ENCODE assay signal across 19 cellular contexts in genomic region chr5:172846677-172847076, GRCh38. TPM values are rescaled to one million over a fixed set of nuclear protein-coding genes. Genes with fewer than 3 reads are reported as not detected.
A peak's percentile ranks its signal among the peaks of the same experiment; 100 is the strongest.
DNase-seq lines count a peak whose midpoint lies in the region; ATAC-seq and TF ChIP-seq lines count a peak whose summit lies in the region.
"Had no signal": no experiment of that assay in that cellular context is flagged by ENCODE, and none has a peak within 500 bp of the region (broad histone marks: within the 10 kb centered on the region; RNA-seq: fewer than 3 reads in every experiment).

No MANE protein-coding gene starts in this region.

- H3K4me1 Mint-ChIP-seq in activated T-cell treated with anti-CD3 and anti-CD28 coated beads, Interleukin-2, amount 50 U/mL, for 4 hours (ENCODE audit: low read depth), result peaks cover 42% of the 10 kb centered on the region
- peaks cover 20 to 47% (median 30%) of the 10 kb centered on the region in 4 donors for H3K4me1 Mint-ChIP-seq in CD4-positive, alpha-beta memory T cell

- H3K27ac Mint-ChIP-seq in CD4-positive, alpha-beta memory T cell, result peak overlapping the region in 2 of 7 donors; percentile 18 to 38
- H3K27ac Mint-ChIP-seq: T-cell had no signal

- no peak overlapping the region for H2AFZ ChIP-seq in Loucy (ENCODE audit: low read length)
- H2AFZ ChIP-seq in smooth muscle cell (ENCODE audit: low read depth), result no peak overlapping the region

- H3F3A ChIP-seq in Loucy (ENCODE audit: low read depth), result no peaks in the 10 kb centered on the region
- H3F3A ChIP-seq in smooth muscle cell (ENCODE audit: low read depth), result no peaks in the 10 kb centered on the region

- POLR2A ChIA-PET in A673 (lab: Charles Lee; ENCODE audit: low non-redundant PET), result no interaction called here
- POLR2A ChIA-PET in CD4-positive, alpha-beta memory T cell (lab: Charles Lee; ENCODE audit: partially characterized antibody), result no interaction called here

- peaks cover 100% of the 10 kb centered on the region for H3K79me2 ChIP-seq in Loucy (ENCODE audit: insufficient read depth, low read length)
- H3K79me2 ChIP-seq in smooth muscle cell (ENCODE audit: low read depth), result peaks cover 94% of the 10 kb centered on the region

- peak overlapping the region; percentile 22 for H3K9ac ChIP-seq in Loucy (ENCODE audit: low read depth, low read length, poor library complexity, severe bottlenecking)
- H3K9ac ChIP-seq in smooth muscle cell (ENCODE audit: low read depth), result no peak overlapping the region

- intact Hi-C loops in A673 (cut with micrococcal nuclease; ENCODE audit: unreplicated experiment), result no loop called here
- intact Hi-C loops in esophagus squamous epithelium (cut with DNase I), result no loop called here
- intact Hi-C loops in gastrocnemius medialis (cut with DNase I; ENCODE audit: low total_unique reads), result no loop called here
- intact Hi-C loops in CD4-positive, alpha-beta memory T cell (cut with micrococcal nuclease), result no loop called here

- H3K4me2 ChIP-seq in Loucy (ENCODE audit: low read depth, low read length, poor library complexity, severe bottlenecking), result peak overlapping the region; percentile 81
- H3K4me2 ChIP-seq in smooth muscle cell, result no peak overlapping the region

- BruUV-seq in A673 (replicated peaks; lab: Mats Ljungman, UMichigan), result no TSS peak

- peaks cover 4% of the 10 kb centered on the region for H3K36me3 Mint-ChIP-seq in activated T-cell treated with anti-CD3 and anti-CD28 coated beads, Interleukin-2, amount 50 U/mL, for 4 hours (ENCODE audit: insufficient read depth)
- peaks cover 12 to 13% of the 10 kb centered on the region in 2 donors for H3K36me3 Mint-ChIP-seq in CD4-positive, alpha-beta memory T cell

- TF ChIP-seq CTCF in A673 (conservative IDR thresholded peaks at IDR 0.05; ENCODE audit: low read depth, low read length) (no peak), Loucy (conservative IDR thresholded peaks at IDR 0.05; ENCODE audit: low read length) (no peak), esophagus squamous epithelium (IDR thresholded peaks at IDR 0.05) (no peak), gastrocnemius medialis (IDR thresholded peaks at IDR 0.05 in 4 of 5, conservative IDR thresholded peaks at IDR 0.05 in 1 of 5) (no peak), smooth muscle cell (IDR thresholded peaks at IDR 0.05; ENCODE audit: borderline replicate concordance, insufficient read depth, poor library complexity, severe bottlenecking) (no peak)

- CTCF ChIA-PET in A673 (lab: Charles Lee), result no interaction called here
- CTCF ChIA-PET in CD4-positive, alpha-beta memory T cell (lab: Charles Lee; ENCODE audit: partially characterized antibody), result interaction anchor here (1.0 kb wide), 1 partner anchor 74 kb away, joined by 3 read pairs; no protein-coding TSS in a partner anchor

- no peaks in the 10 kb centered on the region for H3K36me3 ChIP-seq in A673 (ENCODE audit: insufficient read depth, low read length, poor library complexity, severe bottlenecking)
- peaks cover 7% of the 10 kb centered on the region; the same call in 1 of the 2 replicates for H3K36me3 ChIP-seq in Loucy (ENCODE audit: insufficient read depth, low read length)
- peaks cover 0 to 24% (median 0%) of the 10 kb centered on the region in 3 donors for H3K36me3 ChIP-seq in esophagus squamous epithelium
- H3K36me3 ChIP-seq in gastrocnemius medialis, result no peaks in the 10 kb centered on the region
- H3K36me3 ChIP-seq in CD4-positive, alpha-beta memory T cell (ENCODE audit: insufficient read depth, low read length), result no peaks in the 10 kb centered on the region
- no peaks in the 10 kb centered on the region for H3K36me3 ChIP-seq in smooth muscle cell (ENCODE audit: low read depth)
- H3K36me3 ChIP-seq: pancreas had no signal

- peaks cover 55% of the 10 kb centered on the region for H4K20me1 ChIP-seq in Loucy (ENCODE audit: insufficient read depth, low read length, poor library complexity, severe bottlenecking)
- peaks cover 90% of the 10 kb centered on the region for H4K20me1 ChIP-seq in smooth muscle cell (ENCODE audit: low read depth)

- H3K9me3 Mint-ChIP-seq in activated T-cell treated with anti-CD3 and anti-CD28 coated beads, Interleukin-2, amount 50 U/mL, for 4 hours, result no peaks in the 10 kb centered on the region
- no peaks in the 10 kb centered on the region for H3K9me3 Mint-ChIP-seq in CD4-positive, alpha-beta memory T cell
- H3K9me3 Mint-ChIP-seq: T-cell had no signal

- no peak overlapping the region for H3K4me3 ChIP-seq in A673 (ENCODE audit: low read depth, low read length, poor library complexity, severe bottlenecking)
- no peak overlapping the region for H3K4me3 ChIP-seq in Loucy (ENCODE audit: low read length, poor library complexity, severe bottlenecking)
- H3K4me3 ChIP-seq in esophagus squamous epithelium, result no peak overlapping the region
- H3K4me3 ChIP-seq in gastrocnemius medialis, result no peak overlapping the region
- no peak overlapping the region for H3K4me3 ChIP-seq in CD4-positive, alpha-beta memory T cell (ENCODE audit: low read length in 2 of 2)
- H3K4me3 ChIP-seq in smooth muscle cell, result no peak overlapping the region
- H3K4me3 ChIP-seq: lung, pancreas had no signal

- peaks cover 4% of the 10 kb centered on the region for H3K4me1 ChIP-seq in A673 (ENCODE audit: insufficient read depth, low read length, poor library complexity, severe bottlenecking)
- peaks cover 58% of the 10 kb centered on the region for H3K4me1 ChIP-seq in Loucy (ENCODE audit: insufficient read depth, low read length, poor library complexity, severe bottlenecking)
- H3K4me1 ChIP-seq in esophagus squamous epithelium, result peaks cover 20 to 74% (median 34%) of the 10 kb centered on the region in 3 donors
- H3K4me1 ChIP-seq in gastrocnemius medialis, result peaks cover 31 to 66% of the 10 kb centered on the region in 2 donors
- no peaks in the 10 kb centered on the region for H3K4me1 ChIP-seq in CD4-positive, alpha-beta memory T cell (ENCODE audit: insufficient read depth, low read length)
- no peaks in the 10 kb centered on the region for H3K4me1 ChIP-seq in smooth muscle cell (ENCODE audit: low read depth)
- H3K4me1 ChIP-seq: pancreas had no signal

- H3K27ac ChIP-seq in A673 (ENCODE audit: low read depth, low read length, poor library complexity, severe bottlenecking) (no peak overlapping the region), esophagus squamous epithelium (peak overlapping the region in 3 of 4 donors; percentile 48 to 91 (median 79)), gastrocnemius medialis (peak overlapping the region; percentile 61 to 76 (median 69)), smooth muscle cell (ENCODE audit: low read depth) (no peak overlapping the region)
- H3K27ac ChIP-seq in CD4-positive, alpha-beta memory T cell (ENCODE audit: low read depth, low read length), result no peak overlapping the region
- H3K27ac ChIP-seq: pancreas had no signal

- no peaks in the 10 kb centered on the region for H3K9me3 ChIP-seq in A673 (ENCODE audit: low read depth, low read length, poor library complexity, severe bottlenecking)
- H3K9me3 ChIP-seq in Loucy (ENCODE audit: insufficient read depth, low read depth, low read length), result no peaks in the 10 kb centered on the region
- no peaks in the 10 kb centered on the region for H3K9me3 ChIP-seq in esophagus squamous epithelium
- no peaks in the 10 kb centered on the region for H3K9me3 ChIP-seq in gastrocnemius medialis
- H3K9me3 ChIP-seq in CD4-positive, alpha-beta memory T cell (ENCODE audit: control insufficient read depth in 1 of 2, low read length in 2 of 2), result no peaks in the 10 kb centered on the region
- no peaks in the 10 kb centered on the region for H3K9me3 ChIP-seq in smooth muscle cell (replicated peaks; ENCODE audit: low read depth)
- H3K9me3 ChIP-seq: pancreas had no signal

- no peak for TF ChIP-seq POLR2A in esophagus squamous epithelium (IDR thresholded peaks at IDR 0.05)
- TF ChIP-seq POLR2A in gastrocnemius medialis (IDR thresholded peaks at IDR 0.05), result no peak

- no peaks in the 10 kb centered on the region for H3K27me3 Mint-ChIP-seq in activated T-cell treated with anti-CD3 and anti-CD28 coated beads, Interleukin-2, amount 50 U/mL, for 4 hours (ENCODE audit: low read depth)
- no peaks in the 10 kb centered on the region for H3K27me3 Mint-ChIP-seq in CD4-positive, alpha-beta memory T cell
- H3K27me3 Mint-ChIP-seq: T-cell had no signal

- no peaks in the 10 kb centered on the region for H3K9me2 ChIP-seq in Loucy (replicated peaks; ENCODE audit: low read depth, low read length)

- in situ Hi-C loops in gastrocnemius medialis (cut with MboI; ENCODE audit: low sequenced_read_pairs in 4 of 4), result no loop called here

- peak; percentile 26 to 37 for ATAC-seq in gastrocnemius medialis
- no peak for ATAC-seq in activated T-cell treated with anti-CD3 and anti-CD28 coated beads, Interleukin-2, amount 50 U/mL, for 4 hours
- ATAC-seq: T-cell had no signal

- DNase-seq in A673 (ENCODE audit: low spot score) (peak; percentile 45), esophagus squamous epithelium (lab: John Stamatoyannopoulos, UW) (no peak), gastrocnemius medialis (no peak), smooth muscle cell (lab: John Stamatoyannopoulos, UW; ENCODE audit: unreplicated experiment) (no peak), DMS79 treated with DMSO at 0.1 percent for 48 hours (lab: John Stamatoyannopoulos, UW) (no peak)
- DNase-seq in activated T-cell treated with anti-CD3 and anti-CD28 coated beads, Interleukin-2, amount 50 U/mL, for 4 hours, result no peak
- DNase-seq in CD4-positive, alpha-beta memory T cell, result no peak
- DNase-seq: activated CD4-positive, alpha-beta T cell treated with anti-CD3 and anti-CD28 coated beads, Interleukin-2, amount 50 U/mL, for 1 hour; activated CD8-positive, alpha-beta memory T cell treated with anti-CD3 and anti-CD28 coated beads, Interleukin-2, amount 50 U/mL, for 48 hours; activated gamma-delta T cell; amygdala; GOT3; head of caudate nucleus; NCI-H1436; pancreas; SIG-M5; T-cell had no signal

- 43 to 57% methylated on average over 4 of the region's 4 CpGs for WGBS in esophagus squamous epithelium, 2 donors
- WGBS in smooth muscle cell (ENCODE audit: low lambda C conversion rate), result 73% methylated on average over 4 of the region's 4 CpGs

- H3K4me3 Mint-ChIP-seq in activated T-cell treated with anti-CD3 and anti-CD28 coated beads, Interleukin-2, amount 50 U/mL, for 4 hours, result no peak overlapping the region
- H3K4me3 Mint-ChIP-seq in CD4-positive, alpha-beta memory T cell, result no peak overlapping the region
- H3K4me3 Mint-ChIP-seq: T-cell had no signal

- H3K27me3 ChIP-seq in A673 (replicated peaks; ENCODE audit: insufficient read depth, low read depth, low read length, poor library complexity), result no peaks in the 10 kb centered on the region
- no peaks in the 10 kb centered on the region for H3K27me3 ChIP-seq in Loucy (ENCODE audit: insufficient read depth, low read length, poor library complexity, severe bottlenecking)
- H3K27me3 ChIP-seq in esophagus squamous epithelium, result no peaks in the 10 kb centered on the region
- H3K27me3 ChIP-seq in gastrocnemius medialis, result no peaks in the 10 kb centered on the region
- H3K27me3 ChIP-seq in CD4-positive, alpha-beta memory T cell (ENCODE audit: insufficient read depth, low read length), result no peaks in the 10 kb centered on the region
- H3K27me3 ChIP-seq in smooth muscle cell (ENCODE audit: low read depth), result no peaks in the 10 kb centered on the region
- H3K27me3 ChIP-seq: pancreas had no signal

RNA-seq across cellular contexts. Expression of gene ERGIC1, which starts 12.6 kb away (rescaled TPM):
- total RNA-seq in A673 (2021) (44.2 and 48.7 TPM in 2 replicates), esophagus squamous epithelium (10 to 100 TPM; 50.9 to 83.0 (median 65.5) TPM), gastrocnemius medialis (100 to 1,000 TPM in 1 of 4 donors, 10 to 100 TPM in 3; 54.4 to 108 (median 88.0) TPM), smooth muscle cell (135 and 140 TPM in 2 replicates)
- 10 to 100 TPM; 28.7 to 36.3 (median 32.1) TPM for total RNA-seq in activated T-cell treated with anti-CD3 and anti-CD28 coated beads, Interleukin-2, amount 50 U/mL, for 4 hours
- total RNA-seq in CD4-positive, alpha-beta memory T cell, result 10 to 100 TPM; 45.8 to 51.0 TPM
- polyA plus RNA-seq in CD4-positive, alpha-beta memory T cell, result 10 to 100 TPM; 10.6 to 18.8 TPM
- 33.2 and 38.2 TPM in 2 replicates for polyA plus RNA-seq in smooth muscle cell

Comparison
In these comparisons a context has a peak if more than half of its experiments do, and no peak if none do; other contexts are left out.
1. H3K27ac ChIP-seq: peak in esophagus squamous epithelium (3 of 4) and gastrocnemius medialis (4 of 4); none in A673 (single experiment), CD4-positive, alpha-beta memory T cell (single experiment) and smooth muscle cell (single experiment).
2. ATAC-seq: peak in gastrocnemius medialis (2 of 2); none in activated T-cell treated with anti-CD3 and anti-CD28 coated beads, Interleukin-2, amount 50 U/mL, for 4 hours (0 of 2).